23 cellular contexts compared by ENCODE assay signal in genomic region chr11:70595452-70595851, GRCh38.
A peak's percentile ranks its signal among the peaks of the same experiment; 100 is the strongest.
DNase-seq lines count a peak whose midpoint lies in the region; ATAC-seq, FAIRE-seq and TF ChIP-seq lines count a peak whose summit lies in the region.
"Had no signal": no experiment of that assay in that cellular context is flagged by ENCODE, and none has a peak within 500 bp of the region (broad histone marks: within the 10 kb centered on the region; RNA-seq: fewer than 3 reads in every experiment).

No MANE protein-coding gene starts in this region.

- H3K14ac ChIP-seq in H9 (ENCODE audit: insufficient read depth, low read length) (no peak overlapping the region), neuronal stem cell (ENCODE audit: low read length) (no peak overlapping the region)

- H3K27ac ChIP-seq in BLaER1 = no peak overlapping the region
- H3K27ac ChIP-seq in H9 (ENCODE audit: insufficient read length, low read depth, low read length) = no peak overlapping the region
- no peak overlapping the region for H3K27ac ChIP-seq in astrocyte (ENCODE audit: low read depth, low read length)
- no peak overlapping the region for H3K27ac ChIP-seq in neuronal stem cell (replicated peaks; ENCODE audit: low read length)
- H3K27ac ChIP-seq: A549, SJSA1 had no signal

- H3K23ac ChIP-seq in H9 (ENCODE audit: insufficient read length, low read depth, low read length) (no peak overlapping the region), neuronal stem cell (ENCODE audit: low read depth, low read length, poor library complexity) (no peak overlapping the region)

- H2AFZ ChIP-seq in H9 (ENCODE audit: low read length) (no peak overlapping the region), astrocyte (ENCODE audit: low read depth, low read length) (no peak overlapping the region), neuronal stem cell (ENCODE audit: low read length) (no peak overlapping the region)

- H3K36me3 Mint-ChIP-seq in H9 (ENCODE audit: insufficient read depth in 1 of 3, low read depth in 3 of 3) (peaks cover 0 to 1% (median 0%) of the 10 kb centered on the region in 3 experiments; a peak in 2 of 7 replicates), astrocyte (ENCODE audit: low read depth, unreplicated experiment) (peaks cover 2% of the 10 kb centered on the region), Caco-2 (ENCODE audit: insufficient read depth, unreplicated experiment) (peaks cover 21% of the 10 kb centered on the region)
- H3K36me3 Mint-ChIP-seq: CD4-positive, CD25-positive, alpha-beta regulatory T cell had no signal

- H3K4me2 ChIP-seq in BLaER1 = peak overlapping the region; percentile 67
- H3K4me2 ChIP-seq in H9 (ENCODE audit: insufficient read depth, insufficient read length, low read length) = no peak overlapping the region
- H3K4me2 ChIP-seq in astrocyte (ENCODE audit: low read length) = peak overlapping the region; percentile 22
- H3K4me2 ChIP-seq in neuronal stem cell (ENCODE audit: insufficient read depth, low read length, poor library complexity, severe bottlenecking) = no peak overlapping the region
- H3K4me2 ChIP-seq: A549 had no signal

- H3K4me1 Mint-ChIP-seq in H9 (peaks cover 0 to 8% of the 10 kb centered on the region in 2 experiments; a peak in 2 of 4 replicates), astrocyte (ENCODE audit: low read depth, unreplicated experiment) (peaks cover 6% of the 10 kb centered on the region), Caco-2 (ENCODE audit: low read depth, unreplicated experiment) (peaks cover 7% of the 10 kb centered on the region)

- H4K91ac ChIP-seq in H9 (ENCODE audit: insufficient read length, low read depth, low read length) = no peak overlapping the region
- H4K91ac ChIP-seq in neuronal stem cell (ENCODE audit: low read depth, low read length, poor library complexity) = no peak overlapping the region

- no peak overlapping the region for H2BK20ac ChIP-seq in H9 (ENCODE audit: low read depth, low read length, poor library complexity, severe bottlenecking)

- H3K9me3 Mint-ChIP-seq in H9 (no peaks in the 10 kb centered on the region), astrocyte (ENCODE audit: unreplicated experiment) (no peaks in the 10 kb centered on the region), Caco-2 (ENCODE audit: unreplicated experiment) (peaks cover 10% of the 10 kb centered on the region)

- POLR2A ChIA-PET in Caco-2 (lab: Charles Lee) = no interaction called here

- H3K4me1 ChIP-seq in BLaER1 (peaks cover 50% of the 10 kb centered on the region), H9 (ENCODE audit: insufficient read depth, low read length) (no peaks in the 10 kb centered on the region), astrocyte (ENCODE audit: insufficient read depth, low read length) (no peaks in the 10 kb centered on the region), neuronal stem cell (ENCODE audit: control insufficient read depth in 2 of 2, insufficient read depth in 1 of 2, low read depth in 1 of 2, low read length in 2 of 2) (peaks cover 5 to 10% of the 10 kb centered on the region in 2 donors), Caco-2 (no peaks in the 10 kb centered on the region)
- H3K4me1 ChIP-seq: A549 had no signal

- H2BK5ac ChIP-seq in H9 (ENCODE audit: insufficient read length, low read length) (no peak overlapping the region), neuronal stem cell (ENCODE audit: low read length) (no peak overlapping the region)

- H3K27me3 Mint-ChIP-seq in H9 (ENCODE audit: low read depth) = no peaks in the 10 kb centered on the region; the same call in 1 of the 2 replicates
- H3K27me3 Mint-ChIP-seq in astrocyte (ENCODE audit: low read depth, unreplicated experiment) = peaks cover 25% of the 10 kb centered on the region
- H3K27me3 Mint-ChIP-seq in Caco-2 (ENCODE audit: insufficient read depth, unreplicated experiment) = no peaks in the 10 kb centered on the region

- H3K4ac ChIP-seq in H9 (ENCODE audit: low read depth, low read length) = no peak overlapping the region
- H3K4ac ChIP-seq in neuronal stem cell (ENCODE audit: low read length) = no peak overlapping the region

- H3K9me3 ChIP-seq in BLaER1 (no peaks in the 10 kb centered on the region), H9 (ENCODE audit: control insufficient read depth, low read depth, low read length) (no peaks in the 10 kb centered on the region), astrocyte (ENCODE audit: insufficient read depth, low read depth, low read length) (no peaks in the 10 kb centered on the region), neuronal stem cell (replicated peaks in 1 of 2; ENCODE audit: control insufficient read depth in 2 of 2, insufficient read depth in 1 of 2, low read depth in 1 of 2, low read length in 2 of 2) (no peaks in the 10 kb centered on the region), Caco-2 (no peaks in the 10 kb centered on the region)
- H3K9me3 ChIP-seq: A549 had no signal

- H3K27me3 ChIP-seq in BLaER1 (peaks cover 18% of the 10 kb centered on the region; the same call in 1 of the 2 replicates), H9 (ENCODE audit: insufficient read depth, low read length) (no peaks in the 10 kb centered on the region; the same call in 1 of the 2 replicates), astrocyte (ENCODE audit: insufficient read depth, low read length) (no peaks in the 10 kb centered on the region), neuronal stem cell (ENCODE audit: control insufficient read depth in 3 of 3, insufficient read depth in 3 of 3, low read depth in 1 of 3, low read length in 3 of 3) (no peaks in the 10 kb centered on the region), Caco-2 (replicated peaks; ENCODE audit: control insufficient read depth, insufficient read depth, low read length) (no peaks in the 10 kb centered on the region)
- H3K27me3 ChIP-seq: SJSA1 had no signal

- H3K4me3 Mint-ChIP-seq in H9 (no peak overlapping the region), astrocyte (ENCODE audit: unreplicated experiment) (no peak overlapping the region), Caco-2 (ENCODE audit: unreplicated experiment) (no peak overlapping the region)
- H3K4me3 Mint-ChIP-seq: CD4-positive, CD25-positive, alpha-beta regulatory T cell had no signal

- H3K4me3 ChIP-seq in BLaER1 = no peak overlapping the region
- no peak overlapping the region for H3K4me3 ChIP-seq in astrocyte (ENCODE audit: insufficient read depth, low read depth, low read length)
- H3K4me3 ChIP-seq in neuronal stem cell (ENCODE audit: low read length in 2 of 2) = no peak overlapping the region
- H3K4me3 ChIP-seq in Caco-2 (ENCODE audit: low read depth, low read length) = no peak overlapping the region
- H3K4me3 ChIP-seq: A549, SJSA1 had no signal

- ATAC-seq in GM18867 (IDR thresholded peaks at IDR 0.05; ENCODE audit: unreplicated experiment) = no peak
- no peak for ATAC-seq in HG03175 (IDR thresholded peaks at IDR 0.05; ENCODE audit: unreplicated experiment)
- no peak for ATAC-seq in GM21423 (IDR thresholded peaks at IDR 0.05; ENCODE audit: unreplicated experiment)
- ATAC-seq: A549 had no signal

- H3K23me2 ChIP-seq in H9 (ENCODE audit: insufficient read length, low read depth, low read length, poor library complexity, severe bottlenecking) = no peaks in the 10 kb centered on the region

- H3K36me3 ChIP-seq in BLaER1 (no peaks in the 10 kb centered on the region), astrocyte (ENCODE audit: insufficient read depth, low read length) (no peaks in the 10 kb centered on the region), neuronal stem cell (replicated peaks in 1 of 2; ENCODE audit: control insufficient read depth in 2 of 2, insufficient read depth in 2 of 2, low read length in 2 of 2) (no peaks in the 10 kb centered on the region), Caco-2 (ENCODE audit: control insufficient read depth, insufficient read depth, low read length) (no peaks in the 10 kb centered on the region)
- H3K36me3 ChIP-seq: SJSA1 had no signal

- TF ChIP-seq CTCF in H9 (conservative IDR thresholded peaks at IDR 0.05) (no peak), astrocyte (IDR thresholded peaks at IDR 0.05; ENCODE audit: insufficient read depth, low read depth, low read length) (no peak), Caco-2 (IDR thresholded peaks at IDR 0.05; ENCODE audit: insufficient read depth in 1 of 2, low read depth in 1 of 2, low read length in 1 of 2, severe bottlenecking in 1 of 2, unreplicated experiment in 1 of 2) (no peak)

- no peak overlapping the region for H3K56ac ChIP-seq in H9 (ENCODE audit: insufficient read length, low read depth, low read length)

- H4K20me1 ChIP-seq in BLaER1 (peaks cover 2% of the 10 kb centered on the region; the same call in 1 of the 2 replicates), H9 (ENCODE audit: control insufficient read depth, insufficient read depth, insufficient read length) (no peaks in the 10 kb centered on the region), astrocyte (ENCODE audit: insufficient read depth, low read length) (no peaks in the 10 kb centered on the region)

- no peak for FAIRE-seq in astrocyte (lab: Jason Lieb, UNC)
- FAIRE-seq: A549, D721Med, H1 had no signal

- H2BK15ac ChIP-seq in H9 (ENCODE audit: low read depth, low read length) (no peak overlapping the region), neuronal stem cell (ENCODE audit: low read length) (no peak overlapping the region)

- H2AK5ac ChIP-seq in H9 (ENCODE audit: insufficient read length, low read length) (no peak overlapping the region), neuronal stem cell (ENCODE audit: low read depth, low read length) (peak overlapping the region; percentile 63)

- CTCF ChIA-PET in Caco-2 (lab: Charles Lee) = no interaction called here

- no peak overlapping the region for H3T11ph ChIP-seq in H9 (ENCODE audit: low read length)

- H4K8ac ChIP-seq in H9 (replicated peaks; ENCODE audit: insufficient read length, low read depth, low read length) (no peak overlapping the region), neuronal stem cell (ENCODE audit: low read depth, low read length) (no peak overlapping the region)

- BruUV-seq in Caco-2 (replicated peaks; lab: Mats Ljungman, UMichigan) = no TSS peak

- H3K79me2 ChIP-seq in H9 (ENCODE audit: insufficient read depth, low read length) (no peaks in the 10 kb centered on the region), astrocyte (ENCODE audit: insufficient read depth, low read length) (no peaks in the 10 kb centered on the region)

- no peak overlapping the region for H4K5ac ChIP-seq in H9 (ENCODE audit: insufficient read length, low read depth, low read length)

- no peak overlapping the region for H3K9ac ChIP-seq in BLaER1
- no peak overlapping the region for H3K9ac ChIP-seq in H9 (ENCODE audit: extremely low read depth, insufficient read length, low read length)
- H3K9ac ChIP-seq in astrocyte (ENCODE audit: low read length) = no peak overlapping the region
- no peak overlapping the region for H3K9ac ChIP-seq in neuronal stem cell (ENCODE audit: low read depth, low read length, poor library complexity)

- H3K79me1 ChIP-seq in H9 (ENCODE audit: insufficient read depth, low read depth, low read length, poor library complexity, severe bottlenecking) (no peaks in the 10 kb centered on the region), neuronal stem cell (ENCODE audit: low read depth, low read length) (no peaks in the 10 kb centered on the region)

- H3K27ac Mint-ChIP-seq in H9 = peak overlapping the region in 2 of 3 experiments; percentile 53 to 84; a peak in 2 of 7 replicates
- H3K27ac Mint-ChIP-seq in astrocyte (ENCODE audit: unreplicated experiment) = peak overlapping the region; percentile 41
- no peak overlapping the region for H3K27ac Mint-ChIP-seq in Caco-2 (ENCODE audit: unreplicated experiment)
- H3K27ac Mint-ChIP-seq: CD4-positive, CD25-positive, alpha-beta regulatory T cell had no signal

- intact Hi-C loops in Caco-2 (cut with micrococcal nuclease; ENCODE audit: unreplicated experiment) = no loop called here

- H2BK120ac ChIP-seq in H9 (ENCODE audit: low read depth, low read length, poor library complexity, severe bottlenecking) (no peak overlapping the region), neuronal stem cell (ENCODE audit: low read depth, low read length) (no peak overlapping the region)

- H3K18ac ChIP-seq in H9 (ENCODE audit: insufficient read length, low read depth, low read length) (no peak overlapping the region), neuronal stem cell (ENCODE audit: low read length) (peak overlapping the region; percentile 46)

- WGBS in H9 (ENCODE audit: extremely low coverage, insufficient read length, low lambda C conversion rate) = no CpG with 5 or more reads among the region's 12 CpGs
- no CpG with 5 or more reads among the region's 12 CpGs for WGBS in neuronal stem cell (ENCODE audit: extremely low coverage in 2 of 2, insufficient read length in 2 of 2, insufficient replicate concordance in 1 of 2), 2 donors

- H2BK12ac ChIP-seq in H9 (ENCODE audit: insufficient read length, low read depth, low read length) = no peak overlapping the region
- H2BK12ac ChIP-seq in neuronal stem cell (ENCODE audit: low read length) = no peak overlapping the region

- no peak for DNase-seq in H9
- peak; percentile 30 for DNase-seq in astrocyte (ENCODE audit: low read depth)
- no peak for DNase-seq in neuronal stem cell (ENCODE audit: low spot score)
- DNase-seq in Caco-2 = no peak
- DNase-seq: CD4-positive, CD25-positive, alpha-beta regulatory T cell; DMS79 treated with DMSO at 0.1 percent for 48 hours; GDM1; KG1; MM.1S; NCI-H1417 treated with DMSO at 0.1 percent for 48 hours; NCI-H2107; NCI-H226; NCI-H526; RPMI8226; SW 1271 had no signal

Comparison
In these comparisons a context has a peak if more than half of its experiments do, and no peak if none do; other contexts are left out.
1. H3K4me2 ChIP-seq: peak in BLaER1 (single experiment) and astrocyte (single experiment); none in H9 (single experiment) and neuronal stem cell (single experiment).